1 cellular context compared by ENCODE assay signal in the genomic region with DNA sequence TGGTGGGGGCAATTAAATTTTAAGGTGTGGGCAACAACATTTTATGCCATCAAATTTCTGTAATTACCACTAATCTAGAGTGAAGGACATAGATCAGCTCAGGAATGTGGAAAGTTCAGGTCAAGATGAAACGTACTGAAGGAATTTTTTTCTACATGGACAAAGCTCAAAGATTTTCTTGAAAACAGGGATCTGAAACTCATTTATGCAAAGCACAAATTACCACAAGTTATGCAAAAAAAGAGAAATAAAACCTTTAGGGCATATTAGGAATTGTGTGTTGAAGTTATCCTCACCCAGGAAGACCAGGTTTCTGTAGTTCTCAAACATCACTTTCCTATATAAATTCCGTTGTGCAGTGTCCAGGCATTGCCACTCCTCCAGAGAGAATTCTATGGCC.
TF ChIP-seq lines count a peak whose summit lies in the region.

No MANE protein-coding gene starts in this region.

TF ChIP-seq in HCT116, 20 proteins besides CTCF, POLR2A, EP300 and RAD21 (continued from another document):
- TF ChIP-seq, protein P1, sequence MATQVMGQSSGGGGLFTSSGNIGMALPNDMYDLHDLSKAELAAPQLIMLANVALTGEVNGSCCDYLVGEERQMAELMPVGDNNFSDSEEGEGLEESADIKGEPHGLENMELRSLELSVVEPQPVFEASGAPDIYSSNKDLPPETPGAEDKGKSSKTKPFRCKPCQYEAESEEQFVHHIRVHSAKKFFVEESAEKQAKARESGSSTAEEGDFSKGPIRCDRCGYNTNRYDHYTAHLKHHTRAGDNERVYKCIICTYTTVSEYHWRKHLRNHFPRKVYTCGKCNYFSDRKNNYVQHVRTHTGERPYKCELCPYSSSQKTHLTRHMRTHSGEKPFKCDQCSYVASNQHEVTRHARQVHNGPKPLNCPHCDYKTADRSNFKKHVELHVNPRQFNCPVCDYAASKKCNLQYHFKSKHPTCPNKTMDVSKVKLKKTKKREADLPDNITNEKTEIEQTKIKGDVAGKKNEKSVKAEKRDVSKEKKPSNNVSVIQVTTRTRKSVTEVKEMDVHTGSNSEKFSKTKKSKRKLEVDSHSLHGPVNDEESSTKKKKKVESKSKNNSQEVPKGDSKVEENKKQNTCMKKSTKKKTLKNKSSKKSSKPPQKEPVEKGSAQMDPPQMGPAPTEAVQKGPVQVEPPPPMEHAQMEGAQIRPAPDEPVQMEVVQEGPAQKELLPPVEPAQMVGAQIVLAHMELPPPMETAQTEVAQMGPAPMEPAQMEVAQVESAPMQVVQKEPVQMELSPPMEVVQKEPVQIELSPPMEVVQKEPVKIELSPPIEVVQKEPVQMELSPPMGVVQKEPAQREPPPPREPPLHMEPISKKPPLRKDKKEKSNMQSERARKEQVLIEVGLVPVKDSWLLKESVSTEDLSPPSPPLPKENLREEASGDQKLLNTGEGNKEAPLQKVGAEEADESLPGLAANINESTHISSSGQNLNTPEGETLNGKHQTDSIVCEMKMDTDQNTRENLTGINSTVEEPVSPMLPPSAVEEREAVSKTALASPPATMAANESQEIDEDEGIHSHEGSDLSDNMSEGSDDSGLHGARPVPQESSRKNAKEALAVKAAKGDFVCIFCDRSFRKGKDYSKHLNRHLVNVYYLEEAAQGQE (IDR thresholded peaks at IDR 0.05; ENCODE audit: low read depth), result no peak
- no peak for TF ChIP-seq ELF1 (IDR thresholded peaks at IDR 0.05; ENCODE audit: borderline replicate concordance, low read depth)
- no peak for TF ChIP-seq POLR2AphosphoS5 (IDR thresholded peaks at IDR 0.05; ENCODE audit: low read depth, low read length)
- TF ChIP-seq ZFX (IDR thresholded peaks at IDR 0.05), result no peak
- TF ChIP-seq CEBPB (IDR thresholded peaks at IDR 0.05; ENCODE audit: low read depth), result no peak
- TF ChIP-seq FOSL1 (IDR thresholded peaks at IDR 0.05; ENCODE audit: low read depth), result no peak
- TF ChIP-seq EGR1 (IDR thresholded peaks at IDR 0.05; ENCODE audit: low read depth), result no peak
- TF ChIP-seq SRF (IDR thresholded peaks at IDR 0.05; ENCODE audit: low read depth), result no peak
- TF ChIP-seq, protein P2, sequence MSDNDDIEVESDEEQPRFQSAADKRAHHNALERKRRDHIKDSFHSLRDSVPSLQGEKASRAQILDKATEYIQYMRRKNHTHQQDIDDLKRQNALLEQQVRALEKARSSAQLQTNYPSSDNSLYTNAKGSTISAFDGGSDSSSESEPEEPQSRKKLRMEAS (IDR thresholded peaks at IDR 0.05), result no peak
- no peak for TF ChIP-seq CBX3 (IDR thresholded peaks at IDR 0.05; ENCODE audit: low read depth)
- no peak for TF ChIP-seq SP1 (IDR thresholded peaks at IDR 0.05; ENCODE audit: low read depth)
